Comparison of ENCODE assay signal across 8 cellular contexts in genomic region chr16:57277586-57277985, GRCh38. TPM values are rescaled to one million over a fixed set of nuclear protein-coding genes. Genes with fewer than 3 reads are reported as not detected.
A peak's percentile ranks its signal among the peaks of the same experiment; 100 is the strongest.
DNase-seq lines count a peak whose midpoint lies in the region; ATAC-seq, FAIRE-seq and TF ChIP-seq lines count a peak whose summit lies in the region.

No MANE protein-coding gene starts in this region.

- no peaks in the 10 kb centered on the region for H3K9me3 ChIP-seq in kidney (ENCODE audit: control insufficient read depth in 1 of 2, low read length in 2 of 2)

- intact Hi-C loops in activated T-helper 1 cell treated with anti-CD3 and anti-CD28 coated beads, Interleukin-12 subunit alpha, Interleukin-12 subunit beta, Interleukin-2, Interleukin-4 antibody, amounts not matched to agents 30 ng/mL and 10 ng/mL and 1 ng/mL, durations not matched to agents 14 hours and 24 hours and 36 hours (cut with micrococcal nuclease) = no loop called here
- intact Hi-C loops in kidney (cut with DNase I) = no loop called here

- ATAC-seq in GM18858 (IDR thresholded peaks at IDR 0.05; ENCODE audit: unreplicated experiment) = no peak
- no peak for ATAC-seq in GM19397 (IDR thresholded peaks at IDR 0.05; ENCODE audit: unreplicated experiment)
- ATAC-seq in HG03159 (IDR thresholded peaks at IDR 0.05; ENCODE audit: unreplicated experiment) = no peak

- peaks cover 6% of the 10 kb centered on the region in 2 donors for H3K4me1 ChIP-seq in kidney (ENCODE audit: control insufficient read depth in 1 of 2, insufficient read depth in 1 of 2, low read depth in 1 of 2, low read length in 2 of 2)

- H3K4me1 Mint-ChIP-seq in activated T-helper 1 cell treated with anti-CD3 and anti-CD28 coated beads, Interleukin-12 subunit alpha, Interleukin-12 subunit beta, Interleukin-2, Interleukin-4 antibody, amounts not matched to agents 30 ng/mL and 10 ng/mL and 1 ng/mL, durations not matched to agents 14 hours and 24 hours and 36 hours (ENCODE audit: low read depth) = peaks cover 16% of the 10 kb centered on the region

- no peak overlapping the region for H3K27ac Mint-ChIP-seq in activated T-helper 1 cell treated with anti-CD3 and anti-CD28 coated beads, Interleukin-12 subunit alpha, Interleukin-12 subunit beta, Interleukin-2, Interleukin-4 antibody, amounts not matched to agents 30 ng/mL and 10 ng/mL and 1 ng/mL, durations not matched to agents 14 hours and 24 hours and 36 hours

- H3K36me3 ChIP-seq in kidney (ENCODE audit: control insufficient read depth in 1 of 2, insufficient read depth in 2 of 2, low read length in 2 of 2) = no peaks in the 10 kb centered on the region

- H3K9ac ChIP-seq in kidney (ENCODE audit: low read length in 2 of 2) = no peak overlapping the region

- no peak overlapping the region for H3K4me3 ChIP-seq in NB4 (ENCODE audit: low read depth, low read length)
- no peak overlapping the region for H3K4me3 ChIP-seq in kidney (ENCODE audit: low read length in 2 of 2)

- FAIRE-seq in kidney (lab: Jason Lieb, UNC) = no peak

- no peaks in the 10 kb centered on the region for H3K9me3 Mint-ChIP-seq in activated T-helper 1 cell treated with anti-CD3 and anti-CD28 coated beads, Interleukin-12 subunit alpha, Interleukin-12 subunit beta, Interleukin-2, Interleukin-4 antibody, amounts not matched to agents 30 ng/mL and 10 ng/mL and 1 ng/mL, durations not matched to agents 14 hours and 24 hours and 36 hours

- H3K36me3 Mint-ChIP-seq in activated T-helper 1 cell treated with anti-CD3 and anti-CD28 coated beads, Interleukin-12 subunit alpha, Interleukin-12 subunit beta, Interleukin-2, Interleukin-4 antibody, amounts not matched to agents 30 ng/mL and 10 ng/mL and 1 ng/mL, durations not matched to agents 14 hours and 24 hours and 36 hours (ENCODE audit: low read depth) = no peaks in the 10 kb centered on the region

- H3K27ac ChIP-seq in kidney (ENCODE audit: low read depth in 2 of 2, low read length in 2 of 2) = no peak overlapping the region

- TF ChIP-seq CTCF in NB4 (IDR thresholded peaks at IDR 0.05; ENCODE audit: low read depth, low read length) (no peak), kidney (IDR thresholded peaks at IDR 0.05; ENCODE audit: borderline replicate concordance, extremely low read depth, insufficient read depth) (no peak)

- peak overlapping the region; percentile 51 for H3K4me3 Mint-ChIP-seq in activated T-helper 1 cell treated with anti-CD3 and anti-CD28 coated beads, Interleukin-12 subunit alpha, Interleukin-12 subunit beta, Interleukin-2, Interleukin-4 antibody, amounts not matched to agents 30 ng/mL and 10 ng/mL and 1 ng/mL, durations not matched to agents 14 hours and 24 hours and 36 hours

- H3K27me3 Mint-ChIP-seq in activated T-helper 1 cell treated with anti-CD3 and anti-CD28 coated beads, Interleukin-12 subunit alpha, Interleukin-12 subunit beta, Interleukin-2, Interleukin-4 antibody, amounts not matched to agents 30 ng/mL and 10 ng/mL and 1 ng/mL, durations not matched to agents 14 hours and 24 hours and 36 hours (ENCODE audit: insufficient read depth) = peaks cover 19% of the 10 kb centered on the region

- TF ChIP-seq POLR2A in NB4 (IDR thresholded peaks at IDR 0.05; ENCODE audit: extremely low read depth, insufficient read length) = no peak

- DNase-seq in COLO829 (ENCODE audit: low spot score) (peak; percentile 57), NB4 (ENCODE audit: low read depth) (peak; percentile 75), kidney (peak; percentile 54), middle frontal gyrus (ENCODE audit: extremely low spot score, low spot score) (no peak)
- peak; percentile 49 for DNase-seq in activated T-helper 1 cell treated with anti-CD3 and anti-CD28 coated beads, Interleukin-12 subunit alpha, Interleukin-12 subunit beta, Interleukin-2, Interleukin-4 antibody, amounts not matched to agents 30 ng/mL and 10 ng/mL and 1 ng/mL, durations not matched to agents 14 hours and 24 hours and 36 hours (ENCODE audit: low spot score)

RNA-seq across cellular contexts. Expression of gene PLLP, which starts 6.9 kb away (rescaled TPM):
- total RNA-seq in activated T-helper 1 cell treated with anti-CD3 and anti-CD28 coated beads, Interleukin-12 subunit alpha, Interleukin-12 subunit beta, Interleukin-2, Interleukin-4 antibody, amounts not matched to agents 30 ng/mL and 10 ng/mL and 1 ng/mL, durations not matched to agents 14 hours and 24 hours and 36 hours = 0.26 TPM in 1 of 2 replicates, not detected in the other
- 64.4 TPM for total RNA-seq in kidney
- 83.8 TPM for polyA plus RNA-seq in kidney (ENCODE audit: insufficient read depth, low read depth, low replicate concordance)

RNA-seq across cellular contexts. Expression of gene ARL2BP, which starts 32.5 kb away (rescaled TPM):
- 29.1 and 29.7 TPM in 2 replicates for total RNA-seq in activated T-helper 1 cell treated with anti-CD3 and anti-CD28 coated beads, Interleukin-12 subunit alpha, Interleukin-12 subunit beta, Interleukin-2, Interleukin-4 antibody, amounts not matched to agents 30 ng/mL and 10 ng/mL and 1 ng/mL, durations not matched to agents 14 hours and 24 hours and 36 hours
- total RNA-seq in kidney = 61.5 TPM
- polyA plus RNA-seq in kidney (ENCODE audit: insufficient read depth, low read depth, low replicate concordance) = 53.9 TPM

Comparison
In these comparisons a context has a peak if more than half of its experiments do, and no peak if none do; other contexts are left out.
1. RNA of gene PLLP, which starts 6.9 kb away (total RNA-seq): 64.4 TPM in kidney (single experiment); 0.26 TPM in activated T-helper 1 cell treated with anti-CD3 and anti-CD28 coated beads, Interleukin-12 subunit alpha, Interleukin-12 subunit beta, Interleukin-2, Interleukin-4 antibody, amounts not matched to agents 30 ng/mL and 10 ng/mL and 1 ng/mL, durations not matched to agents 14 hours and 24 hours and 36 hours; every median in the first group is over 10 times any median in the second.